ENCODE assay signal across 22 cellular contexts in genomic region chr4:62070291-62070852, GRCh38.
"Had no signal": no experiment of that assay in that cellular context is flagged by ENCODE, and none has a peak within 500 bp of the region (broad histone marks: within the 10 kb centered on the region; RNA-seq: fewer than 3 reads in every experiment).

No MANE protein-coding gene starts in this region.

- H3K4me3 ChIP-seq: body of pancreas, dorsolateral prefrontal cortex, mucosa of descending colon, neural progenitor cell, prostate gland, right atrium auricular region, tibial artery, uterus had no signal

- H3K4me1 ChIP-seq: body of pancreas, prostate gland, right atrium auricular region, tibial artery, uterus had no signal

- ATAC-seq: activated CD8-positive, alpha-beta T cell treated with anti-CD3 and anti-CD28 coated beads for 36 hours; body of pancreas; mucosa of descending colon; stimulated activated naive CD8-positive, alpha-beta T cell treated with anti-CD3 and anti-CD28 coated beads, Interleukin-15, Interleukin-2, amounts not matched to agents 100 U/mL and 50 U/mL, for 24 hours had no signal

- H3K36me3 ChIP-seq: neural progenitor cell, prostate gland, right atrium auricular region, uterus had no signal

- H3K9me3 ChIP-seq: body of pancreas, mucosa of descending colon, prostate gland, right atrium auricular region, tibial artery, uterus had no signal

- H3K4me3 Mint-ChIP-seq: activated CD4-positive, alpha-beta T cell treated with anti-CD3 and anti-CD28 coated beads, Interleukin-2, amount 10 ng/mL, durations not matched to agents 24 days and 14 days; activated CD8-positive, alpha-beta T cell treated with anti-CD3 and anti-CD28 coated beads for 36 hours; activated naive CD4-positive, alpha-beta T cell treated with anti-CD3 and anti-CD28 coated beads for 36 hours; activated T-cell treated with anti-CD3 and anti-CD28 coated beads, Interleukin-2, amount 50 U/mL, for 24 hours; immature natural killer cell; memory B cell; naive B cell; neural progenitor cell had no signal

- H3K27ac ChIP-seq: body of pancreas, dorsolateral prefrontal cortex, epithelial cell of prostate, neural progenitor cell, prostate gland, right atrium auricular region, tibial artery, uterus had no signal

- H2AFZ ChIP-seq: neural progenitor cell had no signal

- H3K27me3 ChIP-seq: body of pancreas, dorsolateral prefrontal cortex, neural progenitor cell, right atrium auricular region, tibial artery, uterus had no signal

- H3K9me3 Mint-ChIP-seq: activated CD4-positive, alpha-beta T cell treated with anti-CD3 and anti-CD28 coated beads, Interleukin-2, amount 10 ng/mL, durations not matched to agents 24 days and 14 days; memory B cell; neural progenitor cell had no signal

- H3K27me3 Mint-ChIP-seq: activated CD4-positive, alpha-beta T cell treated with anti-CD3 and anti-CD28 coated beads, Interleukin-2, amount 10 ng/mL, durations not matched to agents 24 days and 14 days; activated CD8-positive, alpha-beta T cell treated with anti-CD3 and anti-CD28 coated beads for 36 hours; activated T-cell treated with anti-CD3 and anti-CD28 coated beads, Interleukin-2, amount 50 U/mL, for 24 hours; memory B cell; naive B cell had no signal

- H3K4me2 ChIP-seq: neural progenitor cell had no signal

- H3K27ac Mint-ChIP-seq: activated CD4-positive, alpha-beta T cell treated with anti-CD3 and anti-CD28 coated beads, Interleukin-2, amount 10 ng/mL, durations not matched to agents 24 days and 14 days; activated CD8-positive, alpha-beta T cell treated with anti-CD3 and anti-CD28 coated beads for 36 hours; activated naive CD4-positive, alpha-beta T cell treated with anti-CD3 and anti-CD28 coated beads for 36 hours; activated T-cell treated with anti-CD3 and anti-CD28 coated beads, Interleukin-2, amount 50 U/mL, for 24 hours; immature natural killer cell; memory B cell; neural progenitor cell had no signal

- H3K4me1 Mint-ChIP-seq: activated CD4-positive, alpha-beta T cell treated with anti-CD3 and anti-CD28 coated beads, Interleukin-2, amount 10 ng/mL, durations not matched to agents 24 days and 14 days; immature natural killer cell; memory B cell; naive B cell had no signal

- H3K36me3 Mint-ChIP-seq: immature natural killer cell, memory B cell, naive B cell had no signal

- H3K9ac ChIP-seq: neural progenitor cell had no signal

- DNase-seq: activated CD4-positive, alpha-beta T cell treated with anti-CD3 and anti-CD28 coated beads, Interleukin-2, amount 10 ng/mL, durations not matched to agents 24 days and 14 days; activated CD8-positive, alpha-beta T cell treated with anti-CD3 and anti-CD28 coated beads for 36 hours; activated naive CD4-positive, alpha-beta T cell treated with anti-CD3 and anti-CD28 coated beads for 36 hours; activated T-cell treated with anti-CD3 and anti-CD28 coated beads, Interleukin-2, amount 50 U/mL, for 24 hours; body of pancreas; foreskin melanocyte; glutamatergic neuron; hippocampal formation; immature natural killer cell; mucosa of descending colon; naive B cell; stimulated activated CD4-positive, alpha-beta T cell treated with anti-CD3 and anti-CD28 coated beads, Interleukin-2, amount 100 ng/mL, for 24 hours; stimulated activated naive CD8-positive, alpha-beta T cell treated with anti-CD3 and anti-CD28 coated beads, Interleukin-15, Interleukin-2, amounts not matched to agents 100 U/mL and 50 U/mL, for 24 hours; substantia nigra; tibial artery; uterus had no signal
